13 cellular contexts compared by ENCODE assay signal in genomic region chr3:12660196-12660595, GRCh38. TPM values are rescaled to one million over a fixed set of nuclear protein-coding genes. Genes with fewer than 3 reads are reported as not detected.
DNase-seq lines count a peak whose midpoint lies in the region; TF ChIP-seq lines count a peak whose summit lies in the region.
"Had no signal": no experiment of that assay in that cellular context is flagged by ENCODE, and none has a peak within 500 bp of the region (broad histone marks: within the 10 kb centered on the region; RNA-seq: fewer than 3 reads in every experiment).

No MANE protein-coding gene starts in this region.

- H3K36me3 ChIP-seq in BLaER1 (peaks cover 23% of the 10 kb centered on the region), trophoblast cell (ENCODE audit: control insufficient read depth in 1 of 2, insufficient read depth in 2 of 2, low read length in 2 of 2) (no peaks in the 10 kb centered on the region), testis (ENCODE audit: low read depth, missing control alignments) (no peaks in the 10 kb centered on the region)
- H3K36me3 ChIP-seq: colonic mucosa, upper lobe of left lung had no signal

- peaks cover 17% of the 10 kb centered on the region for H3K79me1 ChIP-seq in trophoblast cell (ENCODE audit: low read length)

- H3K36me3 Mint-ChIP-seq in HFFc6 (ENCODE audit: low read depth) (peaks cover 28% of the 10 kb centered on the region), chondrocyte (ENCODE audit: low read depth) (no peaks in the 10 kb centered on the region)

- H3K27ac Mint-ChIP-seq in HFFc6 (peak overlapping the region; percentile 90), chondrocyte (ENCODE audit: unreplicated experiment) (peak overlapping the region; percentile 79)

- DNase-seq in HFFc6 = no peak
- DNase-seq in chondrocyte (ENCODE audit: low spot score) = no peak
- no peak for DNase-seq in trophoblast cell
- no peak for DNase-seq in SW 1271 (lab: John Stamatoyannopoulos, UW)
- DNase-seq in testis = no peak
- DNase-seq in dermis blood vessel endothelial cell = no peak
- no peak for DNase-seq in MV-4-11 (lab: John Stamatoyannopoulos, UW)
- DNase-seq: activated CD4-positive, alpha-beta T cell treated with anti-CD3 and anti-CD28 coated beads for 1 hour; activated gamma-delta T cell treated with Interleukin-2 at 50 U/mL for 16 hours; colonic mucosa; upper lobe of left lung had no signal

- no peak overlapping the region for H4K91ac ChIP-seq in trophoblast cell (ENCODE audit: low read depth, low read length)

- H3K9ac ChIP-seq in BLaER1 (peak overlapping the region; percentile 32; the same call in 1 of the 2 replicates), trophoblast cell (ENCODE audit: low read length) (no peak overlapping the region)
- H3K9ac ChIP-seq: parathyroid adenoma had no signal

- peaks cover 81% of the 10 kb centered on the region for H4K20me1 ChIP-seq in BLaER1

- peak overlapping the region; percentile 94 for H3K4ac ChIP-seq in trophoblast cell (ENCODE audit: low read depth, low read length)

- TF ChIP-seq POLR2A in testis (IDR thresholded peaks at IDR 0.05) = no peak

- H3K27ac ChIP-seq in BLaER1 (no peak overlapping the region), trophoblast cell (ENCODE audit: low read depth, low read length) (no peak overlapping the region), testis (peak overlapping the region in 1 of 2 donors; percentile 75)
- H3K27ac ChIP-seq: colonic mucosa, parathyroid adenoma had no signal

- H3K4me3 ChIP-seq in BLaER1 (no peak overlapping the region), trophoblast cell (ENCODE audit: low read depth, low read length) (no peak overlapping the region), testis (no peak overlapping the region)
- H3K4me3 ChIP-seq: colonic mucosa, upper lobe of left lung had no signal

- H3K4me1 Mint-ChIP-seq in HFFc6 (ENCODE audit: low read depth) = peaks cover 78% of the 10 kb centered on the region
- H3K4me1 Mint-ChIP-seq in chondrocyte (ENCODE audit: low read depth) = peaks cover 73% of the 10 kb centered on the region

- no peak overlapping the region for H3K18ac ChIP-seq in trophoblast cell (ENCODE audit: low read length)

- TF ChIP-seq CTCF in HFFc6 (IDR thresholded peaks at IDR 0.05) = no peak
- no peak for TF ChIP-seq CTCF in chondrocyte (IDR thresholded peaks at IDR 0.05)
- no peak for TF ChIP-seq CTCF in testis (IDR thresholded peaks at IDR 0.05)

- H3K4me3 Mint-ChIP-seq in HFFc6 = peak overlapping the region; percentile 83
- H3K4me3 Mint-ChIP-seq in chondrocyte (ENCODE audit: unreplicated experiment) = no peak overlapping the region

- H4K12ac ChIP-seq in trophoblast cell (ENCODE audit: low read depth, low read length) = no peak overlapping the region

- WGBS in trophoblast cell (ENCODE audit: extremely low coverage, insufficient coverage, insufficient read length) = no CpG with 5 or more reads among the region's 2 CpGs
- WGBS in testis, 2 donors = 57 to 65% methylated on average over 2 of the region's 2 CpGs

- no peak overlapping the region for H3K14ac ChIP-seq in trophoblast cell (ENCODE audit: low read length)

- H2AK5ac ChIP-seq in trophoblast cell (ENCODE audit: low read length) = no peak overlapping the region

- no peak overlapping the region for H2BK120ac ChIP-seq in trophoblast cell (ENCODE audit: insufficient read depth, low read length, poor library complexity)

- H3K23ac ChIP-seq in trophoblast cell (ENCODE audit: low read length) = no peak overlapping the region

- peaks cover 34% of the 10 kb centered on the region for H3K79me2 ChIP-seq in trophoblast cell (ENCODE audit: control insufficient read depth, insufficient read depth, low read length, poor library complexity)

- no peak overlapping the region for H4K8ac ChIP-seq in trophoblast cell (ENCODE audit: low read depth, low read length)

- H3K27me3 Mint-ChIP-seq in HFFc6 (ENCODE audit: insufficient read depth) (0 out of 2 replicates have a peak, but pooled peaks cover 5% of the 10 kb centered on the region), chondrocyte (ENCODE audit: low read depth) (no peaks in the 10 kb centered on the region)

- H3K4me2 ChIP-seq in BLaER1 (peak overlapping the region; percentile 91), trophoblast cell (ENCODE audit: low read length) (no peak overlapping the region)

- H3K4me1 ChIP-seq in BLaER1 (peaks cover 26% of the 10 kb centered on the region), trophoblast cell (ENCODE audit: control insufficient read depth in 1 of 2, insufficient read depth in 2 of 2, low read length in 2 of 2) (peaks cover 2 to 3% of the 10 kb centered on the region in 2 experiments), testis (peaks cover 23% of the 10 kb centered on the region)

- H2BK12ac ChIP-seq in trophoblast cell (ENCODE audit: low read length) = no peak overlapping the region

- no peak overlapping the region for H2AFZ ChIP-seq in trophoblast cell (ENCODE audit: insufficient read depth, low read length, poor library complexity)
- H2AFZ ChIP-seq: parathyroid adenoma had no signal

- H3K9me3 ChIP-seq in BLaER1 (peaks cover 16% of the 10 kb centered on the region), trophoblast cell (ENCODE audit: insufficient read depth, low read depth, low read length) (no peaks in the 10 kb centered on the region), testis (no peaks in the 10 kb centered on the region)
- H3K9me3 ChIP-seq: colonic mucosa, upper lobe of left lung had no signal

- H3K9me3 Mint-ChIP-seq in HFFc6 = peaks cover 4% of the 10 kb centered on the region; the same call in 1 of the 2 replicates
- no peaks in the 10 kb centered on the region for H3K9me3 Mint-ChIP-seq in chondrocyte (ENCODE audit: low read depth)

- no peak overlapping the region for H2BK5ac ChIP-seq in trophoblast cell (ENCODE audit: low read depth, low read length, poor library complexity)

- intact Hi-C loops in testis (cut with DNase I; ENCODE audit: low total_unique reads) = no loop called here

- H3K27me3 ChIP-seq in BLaER1 (no peaks in the 10 kb centered on the region), trophoblast cell (ENCODE audit: insufficient read depth, low read length) (no peaks in the 10 kb centered on the region), testis (no peaks in the 10 kb centered on the region)
- H3K27me3 ChIP-seq: colonic mucosa, upper lobe of left lung had no signal

RNA-seq across cellular contexts. Expression of gene RAF1, which starts 3.7 kb away (rescaled TPM):
- 10 to 100 TPM; 78.9 to 97.5 (median 86.8) TPM for total RNA-seq in HFFc6 (2021; fragmentation: NEBNext Ultra II Directional; extraction: Animal tissue kit (Norgen Biotek cat#: 25700))
- total RNA-seq in chondrocyte (80.7 to 97.9 TPM (median 85.0 TPM) in 3 replicates), testis (100 to 1,000 TPM; 133 to 138 TPM), dermis blood vessel endothelial cell (69.1 and 96.3 TPM in 2 replicates)
- polyA plus RNA-seq in trophoblast cell (2013) = 56.2 and 59.5 TPM in 2 replicates
- polyA plus RNA-seq in testis (ENCODE audit: insufficient read depth, low read depth, low replicate concordance) = 68.7 TPM
